ENCODE assay signal across 11 cellular contexts in genomic region chr12:9742665-9743064, GRCh38. TPM values are rescaled to one million over a fixed set of nuclear protein-coding genes. Genes with fewer than 3 reads are reported as not detected.
DNase-seq lines count a peak whose midpoint lies in the region; ATAC-seq and TF ChIP-seq lines count a peak whose summit lies in the region.
"Had no signal": no experiment of that assay in that cellular context is flagged by ENCODE, and none has a peak within 500 bp of the region (broad histone marks: within the 10 kb centered on the region; RNA-seq: fewer than 3 reads in every experiment).

No MANE protein-coding gene starts in this region.

- TF ChIP-seq CTCF in CD14-positive monocyte (IDR thresholded peaks at IDR 0.05): no peak

- H3K9me3 ChIP-seq in T-helper 17 cell (ENCODE audit: control insufficient read depth, low read length, poor library complexity, severe bottlenecking): no peaks in the 10 kb centered on the region

- H3K27ac Mint-ChIP-seq in CD14-positive monocyte (peak overlapping the region in 5 of 7 donors; percentile 9 to 80 (median 30)), T-helper 17 cell (peak overlapping the region; percentile 97)
- H3K27ac Mint-ChIP-seq: WTC11 had no signal

- DNase-seq in CD14-positive monocyte (ENCODE audit: low spot score): no peak
- no peak for DNase-seq in T-helper 17 cell
- no peak for DNase-seq in NOMO-1 treated with dmso at 0.1 percent for 144 hours (lab: John Stamatoyannopoulos, UW; ENCODE audit: unreplicated experiment)
- DNase-seq in dedifferentiated amniotic fluid mesenchymal stem cell (ENCODE audit: extremely low spot score): no peak
- DNase-seq in NCI-H146 (lab: John Stamatoyannopoulos, UW): no peak
- no peak for DNase-seq in nucleus accumbens (lab: John Stamatoyannopoulos, UW)
- DNase-seq: cortex of kidney had no signal

- H3K4me1 Mint-ChIP-seq in CD14-positive monocyte: peaks cover 42% of the 10 kb centered on the region
- H3K4me1 Mint-ChIP-seq in T-helper 17 cell: peaks cover 33% of the 10 kb centered on the region

- intact Hi-C loops in CD14-positive monocyte (cut with micrococcal nuclease): loop anchor here in 1 of 2 donors (10.0 kb wide), 2 partner anchors 182 to 462 kb away; no protein-coding TSS in a partner anchor

- H3K9me3 Mint-ChIP-seq in CD14-positive monocyte: peaks cover 0 to 2% (median 0%) of the 10 kb centered on the region in 7 donors

- H3K27me3 Mint-ChIP-seq in CD14-positive monocyte (ENCODE audit: low read depth in 3 of 3): peaks cover 0 to 1% (median 0%) of the 10 kb centered on the region in 3 donors
- H3K27me3 Mint-ChIP-seq in T-helper 17 cell: no peaks in the 10 kb centered on the region

- no peak overlapping the region for H3K4me3 Mint-ChIP-seq in CD14-positive monocyte
- peak overlapping the region; percentile 90 for H3K4me3 Mint-ChIP-seq in T-helper 17 cell
- H3K4me3 Mint-ChIP-seq: WTC11 had no signal

- H3K36me3 Mint-ChIP-seq in CD14-positive monocyte (peaks cover 0 to 3% of the 10 kb centered on the region in 2 donors), T-helper 17 cell (ENCODE audit: low read depth) (no peaks in the 10 kb centered on the region)
- H3K36me3 Mint-ChIP-seq: WTC11 had no signal

- ATAC-seq in GM19467 (IDR thresholded peaks at IDR 0.05; ENCODE audit: unreplicated experiment) (peak; percentile 44), T-helper 17 cell (peak; percentile 69), esophagus mucosa (peak; percentile 92)
- ATAC-seq: sciatic nerve had no signal

RNA-seq across cellular contexts. Expression of gene CLECL1, which starts 9.8 kb away (rescaled TPM):
- polyA plus RNA-seq in CD14-positive monocyte: 10 to 100 TPM; 11.4 to 20.6 TPM
- total RNA-seq in T-helper 17 cell: 1 to 10 TPM; 1.5 TPM
- not detected for total RNA-seq in esophagus mucosa
- total RNA-seq: WTC11 had no signal

RNA-seq across cellular contexts. Expression of gene CD69, which starts 18.0 kb away (rescaled TPM):
- polyA plus RNA-seq in CD14-positive monocyte: 1 to 10 TPM; 5.8 to 6.0 TPM
- total RNA-seq in T-helper 17 cell (1,000 to 10,000 TPM; 1,001 to 1,104 TPM), esophagus mucosa (0.68 TPM)

Comparison
In these comparisons a context has a peak if more than half of its experiments do, and no peak if none do; other contexts are left out.
1. RNA of gene CD69, which starts 18.0 kb away (total RNA-seq): 1,001 to 1,104 TPM in T-helper 17 cell; 0.68 TPM in esophagus mucosa (single experiment); every median in the first group is over 100 times any median in the second.
2. Peak in every context shown above with its lines, with median percentiles within 50 percentile points of each other: ATAC-seq.